ENCODE assay signal across 13 cellular contexts in the genomic region with DNA sequence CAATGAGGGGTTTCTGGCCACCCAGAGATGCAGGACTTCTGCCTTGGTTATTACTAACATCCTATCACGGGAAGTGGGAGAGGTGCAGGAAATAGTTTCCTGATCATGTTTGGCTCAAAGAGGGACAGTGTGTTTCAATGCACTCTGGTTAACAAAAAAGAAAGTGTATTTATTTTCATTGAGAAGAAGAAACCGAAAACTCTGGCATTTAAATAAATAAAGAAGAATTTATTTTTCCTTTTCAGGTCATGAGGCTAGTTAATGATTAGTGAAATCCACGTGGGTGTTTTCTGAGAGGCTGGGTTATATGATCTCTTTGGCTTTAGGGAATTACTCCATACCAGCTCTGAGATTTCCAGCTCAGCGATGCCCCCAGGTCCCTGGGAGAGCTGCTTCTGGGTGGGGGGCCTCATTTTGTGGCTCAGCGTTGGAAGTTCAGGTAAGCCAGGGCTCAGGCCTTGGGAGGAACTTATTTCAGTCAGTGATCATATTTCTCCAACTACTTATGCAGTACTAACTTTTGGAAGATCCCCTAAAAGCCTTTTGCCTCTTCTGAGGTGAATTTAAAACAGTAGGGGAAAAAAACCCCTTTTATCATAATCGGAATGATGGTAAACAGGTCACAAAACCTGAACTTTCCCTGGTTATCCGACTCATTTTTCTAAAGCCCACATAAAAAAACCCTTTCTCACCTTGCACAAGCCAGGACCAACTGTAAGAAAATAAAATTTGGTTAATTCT. TPM values are rescaled to one million over a fixed set of nuclear protein-coding genes. Genes with fewer than 3 reads are reported as not detected.
A peak's percentile ranks its signal among the peaks of the same experiment; 100 is the strongest.
DNase-seq lines count a peak whose midpoint lies in the region; ATAC-seq, FAIRE-seq and TF ChIP-seq lines count a peak whose summit lies in the region.
"Had no signal": no experiment of that assay in that cellular context is flagged by ENCODE, and none has a peak within 500 bp of the region (broad histone marks: within the 10 kb centered on the region; RNA-seq: fewer than 3 reads in every experiment).

A gene with protein sequence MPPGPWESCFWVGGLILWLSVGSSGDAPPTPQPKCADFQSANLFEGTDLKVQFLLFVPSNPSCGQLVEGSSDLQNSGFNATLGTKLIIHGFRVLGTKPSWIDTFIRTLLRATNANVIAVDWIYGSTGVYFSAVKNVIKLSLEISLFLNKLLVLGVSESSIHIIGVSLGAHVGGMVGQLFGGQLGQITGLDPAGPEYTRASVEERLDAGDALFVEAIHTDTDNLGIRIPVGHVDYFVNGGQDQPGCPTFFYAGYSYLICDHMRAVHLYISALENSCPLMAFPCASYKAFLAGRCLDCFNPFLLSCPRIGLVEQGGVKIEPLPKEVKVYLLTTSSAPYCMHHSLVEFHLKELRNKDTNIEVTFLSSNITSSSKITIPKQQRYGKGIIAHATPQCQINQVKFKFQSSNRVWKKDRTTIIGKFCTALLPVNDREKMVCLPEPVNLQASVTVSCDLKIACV (plus strand): TSS at position 338 of the 741 bp plus-strand sequence. CDS start 29 bp downstream, at position 367.

- H3K4me1 ChIP-seq in Loucy (ENCODE audit: insufficient read depth, low read length, poor library complexity, severe bottlenecking): no peaks in the 10 kb centered on the region
- H3K4me1 ChIP-seq in gastrocnemius medialis: peaks cover 40 to 46% of the 10 kb centered on the region in 2 donors
- peaks cover 3% of the 10 kb centered on the region for H3K4me1 ChIP-seq in ovary (ENCODE audit: insufficient read depth)

- H4K20me1 ChIP-seq in Loucy (ENCODE audit: insufficient read depth, low read length, poor library complexity, severe bottlenecking): no peaks in the 10 kb centered on the region

- WGBS in ovary, 3 donors: 34 to 45% (median 37%) methylated on average over 7 of the region's 7 CpGs

- in situ Hi-C loops in gastrocnemius medialis (cut with MboI; ENCODE audit: low sequenced_read_pairs in 4 of 4): no loop called here

- TF ChIP-seq CTCF in Loucy (conservative IDR thresholded peaks at IDR 0.05; ENCODE audit: low read length): no peak
- TF ChIP-seq CTCF in gastrocnemius medialis (IDR thresholded peaks at IDR 0.05 in 4 of 5, conservative IDR thresholded peaks at IDR 0.05 in 1 of 5): no peak
- TF ChIP-seq CTCF in ovary (IDR thresholded peaks at IDR 0.05): no peak

- no peak within 1 kb of the TSS for H3K4me3 ChIP-seq in Loucy (ENCODE audit: low read length, poor library complexity, severe bottlenecking)
- H3K4me3 ChIP-seq in gastrocnemius medialis: no peak within 1 kb of the TSS
- no peak within 1 kb of the TSS for H3K4me3 ChIP-seq in ovary

- DNase-seq in GM12892 (ENCODE audit: insufficient read length) (no peak), left ventricle myocardium superior (no peak), gastrocnemius medialis (no peak), RKO (ENCODE audit: low spot score) (no peak), ovary (no peak)
- DNase-seq in activated CD8-positive, alpha-beta memory T cell treated with anti-CD3 and anti-CD28 coated beads, Interleukin-2, amount 50 U/mL, for 48 hours: no peak
- DNase-seq: activated T-cell treated with anti-CD3 and anti-CD28 coated beads, Interleukin-2, amount 50 U/mL, for 48 hours; HCEC 1CT; NCI-H1105 treated with DMSO at 0.1 percent for 48 hours had no signal

- no peak within 1 kb of the TSS for H3K9ac ChIP-seq in Loucy (ENCODE audit: low read depth, low read length, poor library complexity, severe bottlenecking)

- TF ChIP-seq POLR2A in GM12892 (IDR thresholded peaks at IDR 0.05; ENCODE audit: low read depth, low read length): 0 out of 2 replicates have a peak, but pooled peaks have one; percentile 17
- no peak for TF ChIP-seq POLR2A in gastrocnemius medialis (IDR thresholded peaks at IDR 0.05)
- TF ChIP-seq POLR2A in ovary (IDR thresholded peaks at IDR 0.05): no peak

- peak within 1 kb of the TSS; percentile 79 for H2AFZ ChIP-seq in Loucy (ENCODE audit: low read length)

- intact Hi-C loops in left ventricle myocardium superior (cut with micrococcal nuclease) (no loop called here), gastrocnemius medialis (cut with DNase I; ENCODE audit: low total_unique reads) (loop anchor here (2.0 to 5.0 kb wide), 2 partner anchors 17 to 80 kb away; a partner anchor contains a TSS), ovary (cut with DNase I) (no loop called here)

- no peak within 1 kb of the TSS for H3K4me2 ChIP-seq in Loucy (ENCODE audit: low read depth, low read length, poor library complexity, severe bottlenecking)

- H3K27me3 ChIP-seq in Loucy (ENCODE audit: insufficient read depth, low read length, poor library complexity, severe bottlenecking): no peaks in the 10 kb centered on the region
- no peaks in the 10 kb centered on the region for H3K27me3 ChIP-seq in gastrocnemius medialis
- H3K27me3 ChIP-seq in ovary: no peaks in the 10 kb centered on the region

- H3K9me3 ChIP-seq in Loucy (ENCODE audit: insufficient read depth, low read depth, low read length) (no peaks in the 10 kb centered on the region), gastrocnemius medialis (no peaks in the 10 kb centered on the region), ovary (no peaks in the 10 kb centered on the region)

- no peaks in the 10 kb centered on the region for H3K79me2 ChIP-seq in Loucy (ENCODE audit: insufficient read depth, low read length)

- ATAC-seq in left ventricle myocardium superior (peak; percentile 17), gastrocnemius medialis (no peak), GM21786 (IDR thresholded peaks at IDR 0.05; ENCODE audit: unreplicated experiment) (no peak)

- peak; percentile 48 for FAIRE-seq in GM12892 (lab: Jason Lieb, UNC)
- FAIRE-seq: D721Med had no signal

- H3F3A ChIP-seq in Loucy (ENCODE audit: low read depth): no peaks in the 10 kb centered on the region

- H3K36me3 ChIP-seq in Loucy (ENCODE audit: insufficient read depth, low read length) (no peaks in the 10 kb centered on the region), gastrocnemius medialis (no peaks in the 10 kb centered on the region), ovary (no peaks in the 10 kb centered on the region)

- H3K9me2 ChIP-seq in Loucy (replicated peaks; ENCODE audit: low read depth, low read length): no peaks in the 10 kb centered on the region

- TF ChIP-seq EP300 in ovary (IDR thresholded peaks at IDR 0.05): no peak

- H3K27ac ChIP-seq in gastrocnemius medialis (peak within 1 kb of the TSS; percentile 80 to 90 (median 87)), ovary (no peak within 1 kb of the TSS)

RNA-seq across cellular contexts. Expression of the gene that starts here (rescaled TPM):
- polyA plus RNA-seq in GM12892 (2012; ENCODE audit: missing spikeins): 11.6 TPM
- 1.3 TPM for total RNA-seq in left ventricle myocardium superior
- 1 to 10 TPM in 3 of 4 donors, under 1 TPM in 1; 0.97 to 9.6 (median 3.2) TPM for total RNA-seq in gastrocnemius medialis
- 1 to 10 TPM in 4 of 7 donors, under 1 TPM in 3; 0.53 to 9.9 (median 1.2) TPM for total RNA-seq in ovary
- polyA plus RNA-seq in ovary: 1 to 10 TPM; 2.2 to 3.9 TPM
- total RNA-seq: neural crest cell had no signal

Comparison
In these comparisons a context has a peak if more than half of its experiments do, and no peak if none do; other contexts are left out.
1. H3K27ac ChIP-seq: peak in gastrocnemius medialis (4 of 4); none in ovary (0 of 2).